8 cellular contexts compared by ENCODE assay signal in the genomic region with DNA sequence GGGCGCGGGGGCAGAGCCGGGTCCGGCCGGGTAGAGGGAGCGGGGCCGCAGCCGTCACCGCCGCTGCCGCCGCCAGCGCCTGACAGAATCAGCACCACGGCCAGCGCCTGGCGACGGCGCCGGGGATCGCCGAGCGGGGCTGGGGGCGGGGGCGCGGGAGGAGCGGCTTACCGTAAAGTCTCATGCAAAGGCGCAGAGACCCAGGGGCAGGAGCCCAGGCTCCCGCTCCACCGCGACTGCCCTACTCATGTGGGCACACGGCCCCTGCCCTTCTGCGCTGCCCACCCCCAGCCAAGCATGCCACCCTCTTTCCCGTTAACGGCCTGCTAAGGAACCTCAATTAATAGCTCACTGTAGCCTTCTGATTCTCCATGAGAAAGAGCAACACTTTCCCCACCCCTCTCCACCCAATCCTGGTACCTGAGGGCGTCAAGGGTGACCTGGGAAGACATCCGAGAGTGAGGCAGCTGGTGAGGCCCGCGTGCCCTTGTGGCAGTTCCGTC. TPM values are rescaled to one million over a fixed set of nuclear protein-coding genes. Genes with fewer than 3 reads are reported as not detected.
DNase-seq lines count a peak whose midpoint lies in the region; ATAC-seq and TF ChIP-seq lines count a peak whose summit lies in the region.

SEZ6 (minus strand) TSS at position 98 of the 503 bp plus-strand sequence. CDS start 164 bp downstream, outside the sequence.

- no peak within 1 kb of the TSS for H3K4me3 ChIP-seq in endodermal cell (ENCODE audit: low read length)

- no peaks in the 10 kb centered on the region for H3K36me3 ChIP-seq in endodermal cell (ENCODE audit: control insufficient read depth, insufficient read depth, low read length)

- H3K4me3 Mint-ChIP-seq in endodermal cell (peak within 1 kb of the TSS; percentile 33), mesothelial cell of epicardium (peak within 1 kb of the TSS; percentile 26)

- ATAC-seq in GM18873 (IDR thresholded peaks at IDR 0.05; ENCODE audit: low FRiP score, unreplicated experiment) (no peak), GM19452 (IDR thresholded peaks at IDR 0.05; ENCODE audit: unreplicated experiment) (no peak)

- 4 to 6% methylated on average over 18 to 40 of the region's 40 CpGs for WGBS in endodermal cell (ENCODE audit: insufficient coverage in 1 of 2, insufficient read length in 1 of 2), 2 experiments

- DNase-seq in GM20000 (ENCODE audit: low spot score): peak; percentile 89
- DNase-seq in NCI-H510A treated with DMSO at 0.1 percent for 48 hours (lab: John Stamatoyannopoulos, UW): peak; percentile 58
- peak; percentile 9 to 16 for DNase-seq in activated CD8-positive, alpha-beta memory T cell treated with anti-CD3 and anti-CD28 coated beads for 4 hours (ENCODE audit: low read depth in 2 of 2)
- DNase-seq in endodermal cell: peak; percentile 98
- DNase-seq in mesothelial cell of epicardium (ENCODE audit: low spot score in 2 of 2, unreplicated experiment in 2 of 2): peak; percentile 84 to 94
- peak; percentile 49 to 53 for DNase-seq in stimulated activated CD8-positive, alpha-beta memory T cell treated with anti-CD3 and anti-CD28 coated beads, Interleukin-15, amount 100 ng/mL, for 48 hours (ENCODE audit: low read depth in 2 of 2)

- H3K36me3 Mint-ChIP-seq in endodermal cell (ENCODE audit: low read depth) (no peaks in the 10 kb centered on the region), mesothelial cell of epicardium (no peaks in the 10 kb centered on the region)

- H3K27me3 Mint-ChIP-seq in endodermal cell (ENCODE audit: insufficient read depth): peaks cover 49% of the 10 kb centered on the region
- H3K27me3 Mint-ChIP-seq in mesothelial cell of epicardium (ENCODE audit: low read depth): peaks cover 92% of the 10 kb centered on the region

- peaks cover 27% of the 10 kb centered on the region for H3K27me3 ChIP-seq in endodermal cell (ENCODE audit: control insufficient read depth, insufficient read depth, low read length, poor library complexity, severe bottlenecking)

- H3K27ac ChIP-seq in endodermal cell (ENCODE audit: low read depth, low read length): no peak within 1 kb of the TSS

- no peak within 1 kb of the TSS for H3K27ac Mint-ChIP-seq in endodermal cell
- peak within 1 kb of the TSS; percentile 66 for H3K27ac Mint-ChIP-seq in mesothelial cell of epicardium

- TF ChIP-seq CTCF in GM20000 (IDR thresholded peaks at IDR 0.05; ENCODE audit: extremely low read depth, missing control alignments) (no peak), endodermal cell (conservative IDR thresholded peaks at IDR 0.05) (no peak), mesothelial cell of epicardium (IDR thresholded peaks at IDR 0.05; ENCODE audit: unreplicated experiment) (no peak)

- H3K9me3 ChIP-seq in endodermal cell (ENCODE audit: control insufficient read depth, low read length): no peaks in the 10 kb centered on the region

- H3K4me1 ChIP-seq in endodermal cell (ENCODE audit: control insufficient read depth, insufficient read depth, low read length): peaks cover 7% of the 10 kb centered on the region

- H3K4me1 Mint-ChIP-seq in endodermal cell (peaks cover 34% of the 10 kb centered on the region), mesothelial cell of epicardium (peaks cover 6% of the 10 kb centered on the region)

- H3K9me3 Mint-ChIP-seq in endodermal cell (no peaks in the 10 kb centered on the region), mesothelial cell of epicardium (no peaks in the 10 kb centered on the region)

- no peak within 1 kb of the TSS for H3K9ac ChIP-seq in endodermal cell (ENCODE audit: extremely low read depth, low read length, poor library complexity, severe bottlenecking)

RNA-seq across cellular contexts. Expression of gene SEZ6, which starts in this region (rescaled TPM):
- total RNA-seq in endodermal cell: under 1 TPM in 1 of 2 donors, not detected in 1; 0.20 TPM
- 18.6 TPM for polyA plus RNA-seq in endodermal cell (2013, experiment 1 of 2)
- polyA plus RNA-seq in endodermal cell (2013, experiment 2 of 2): 27.2 TPM
- not detected in 3 replicates for total RNA-seq in mesothelial cell of epicardium

Comparison
In these comparisons a context has a peak if more than half of its experiments do, and no peak if none do; other contexts are left out.
1. Peak in DNase-seq in mesothelial cell of epicardium; RNA of the gene not detected or under 1 TPM.
2. DNase-seq: peak in every context shown above with its lines; median percentile 98 in endodermal cell; 89 in GM20000; 89 in mesothelial cell of epicardium; 58 in NCI-H510A treated with DMSO at 0.1 percent for 48 hours; 51 in stimulated activated CD8-positive, alpha-beta memory T cell treated with anti-CD3 and anti-CD28 coated beads, Interleukin-15, amount 100 ng/mL, for 48 hours; 12 in activated CD8-positive, alpha-beta memory T cell treated with anti-CD3 and anti-CD28 coated beads for 4 hours.